In genomic region chr12:42918387-42918786, GRCh38 we compare ENCODE assay signal across 10 cellular contexts.
"Had no signal": no experiment of that assay in that cellular context is flagged by ENCODE, and none has a peak within 500 bp of the region (broad histone marks: within the 10 kb centered on the region; RNA-seq: fewer than 3 reads in every experiment).

No MANE protein-coding gene starts in this region.

- H3K27ac ChIP-seq: dorsolateral prefrontal cortex, foreskin keratinocyte, parathyroid adenoma, stomach, thoracic aorta had no signal

- H2AFZ ChIP-seq: parathyroid adenoma had no signal

- H3K9me3 ChIP-seq: stomach, thoracic aorta had no signal

- H3K79me2 ChIP-seq: parathyroid adenoma had no signal

- H3K9ac ChIP-seq: parathyroid adenoma had no signal

- H3K27me3 ChIP-seq: dorsolateral prefrontal cortex, foreskin keratinocyte, stomach had no signal

- DNase-seq: dorsolateral prefrontal cortex, foreskin keratinocyte, head of caudate nucleus, kidney glomerular epithelial cell, retina, stomach had no signal

- H3K36me3 ChIP-seq: stomach, thoracic aorta had no signal

- H3K4me3 ChIP-seq: dorsolateral prefrontal cortex, stomach, thoracic aorta had no signal

- ATAC-seq: activated CD4-positive, CD25-positive, alpha-beta regulatory T cell treated with anti-CD3 and anti-CD28 coated beads, Interleukin-2, amount 50 U/mL, for 24 hours; esophagus mucosa; foreskin keratinocyte had no signal
